Comparison of ENCODE assay signal across 8 cellular contexts in genomic region chr1:77757616-77758015, GRCh38. TPM values are rescaled to one million over a fixed set of nuclear protein-coding genes. Genes with fewer than 3 reads are reported as not detected.
DNase-seq lines count a peak whose midpoint lies in the region; ATAC-seq and TF ChIP-seq lines count a peak whose summit lies in the region.

No MANE protein-coding gene starts in this region.

- H3K36me3 ChIP-seq in DND-41 (ENCODE audit: insufficient read depth, low read length) = no peaks in the 10 kb centered on the region; the same call in 1 of the 2 replicates

- peaks cover 39% of the 10 kb centered on the region; the same call in 1 of the 2 replicates for H4K20me1 ChIP-seq in DND-41 (ENCODE audit: insufficient read depth, low read length)

- H3K9me3 ChIP-seq in DND-41 (ENCODE audit: insufficient read depth, low read length, severe bottlenecking) = no peaks in the 10 kb centered on the region

- no peaks in the 10 kb centered on the region for H3K27me3 Mint-ChIP-seq in effector memory CD8-positive, alpha-beta T cell
- H3K27me3 Mint-ChIP-seq in osteocyte (ENCODE audit: unreplicated experiment) = no peaks in the 10 kb centered on the region

- peak overlapping the region in 1 of 2 donors; percentile 14 for H3K27ac Mint-ChIP-seq in effector memory CD8-positive, alpha-beta T cell
- peak overlapping the region; percentile 95 for H3K27ac Mint-ChIP-seq in osteocyte (ENCODE audit: unreplicated experiment)

- 0 out of 2 replicates have a peak overlapping the region, but pooled peaks have one; percentile 4 for H3K9ac ChIP-seq in DND-41 (ENCODE audit: low read depth, low read length)

- H2AFZ ChIP-seq in DND-41 (ENCODE audit: low read depth, low read length) = no peak overlapping the region

- peak overlapping the region in 1 of 2 experiments; percentile 75; a peak in 1 of 4 replicates for H3K4me3 ChIP-seq in DND-41 (ENCODE audit: low read depth in 1 of 2, low read length in 2 of 2)

- no peak for DNase-seq in DND-41
- DNase-seq in NCI-H226 = peak; percentile 16
- no peak for DNase-seq in effector memory CD8-positive, alpha-beta T cell
- DNase-seq in osteocyte (ENCODE audit: extremely low spot score, unreplicated experiment) = no peak
- no peak for DNase-seq in H4 (ENCODE audit: low spot score)

- H3K27me3 ChIP-seq in DND-41 (ENCODE audit: insufficient read depth, low read length, poor library complexity) = no peaks in the 10 kb centered on the region

- H3K36me3 Mint-ChIP-seq in effector memory CD8-positive, alpha-beta T cell (ENCODE audit: insufficient read depth) = peaks cover 14% of the 10 kb centered on the region
- H3K36me3 Mint-ChIP-seq in osteocyte (ENCODE audit: unreplicated experiment) = no peaks in the 10 kb centered on the region

- peak overlapping the region; percentile 88 to 91 for H3K4me3 Mint-ChIP-seq in effector memory CD8-positive, alpha-beta T cell
- peak overlapping the region; percentile 90 for H3K4me3 Mint-ChIP-seq in osteocyte (ENCODE audit: unreplicated experiment)

- H3K9me3 Mint-ChIP-seq in effector memory CD8-positive, alpha-beta T cell = no peaks in the 10 kb centered on the region
- H3K9me3 Mint-ChIP-seq in osteocyte (ENCODE audit: unreplicated experiment) = no peaks in the 10 kb centered on the region

- peaks cover 39% of the 10 kb centered on the region for H3K4me1 ChIP-seq in DND-41 (ENCODE audit: insufficient read depth, low read length)

- peaks cover 23 to 40% of the 10 kb centered on the region in 2 donors for H3K4me1 Mint-ChIP-seq in effector memory CD8-positive, alpha-beta T cell (ENCODE audit: low read depth in 2 of 2)
- peaks cover 38% of the 10 kb centered on the region for H3K4me1 Mint-ChIP-seq in osteocyte (ENCODE audit: unreplicated experiment)

- H3K4me2 ChIP-seq in DND-41 (ENCODE audit: insufficient read depth, low read length) = peak overlapping the region; percentile 60

- H3K79me2 ChIP-seq in DND-41 (ENCODE audit: insufficient read depth, low read length) = peaks cover 71% of the 10 kb centered on the region

- H3K27ac ChIP-seq in DND-41 (ENCODE audit: low read length) = no peak overlapping the region

- TF ChIP-seq CTCF in DND-41 (IDR thresholded peaks at IDR 0.05; ENCODE audit: borderline replicate concordance, extremely low read depth, low read length, poor library complexity, severe bottlenecking) (no peak), osteocyte (IDR thresholded peaks at IDR 0.05) (no peak)

- ATAC-seq in DND-41 (ENCODE audit: insufficient read depth, low read depth) (no peak), HG03196 (IDR thresholded peaks at IDR 0.05; ENCODE audit: unreplicated experiment) (no peak), GM18868 (IDR thresholded peaks at IDR 0.05; ENCODE audit: unreplicated experiment) (no peak), GM21723 (IDR thresholded peaks at IDR 0.05; ENCODE audit: unreplicated experiment) (no peak)
- ATAC-seq in effector memory CD8-positive, alpha-beta T cell (replicated peaks) = no peak

RNA-seq across cellular contexts. Expression of gene USP33, which starts 2.0 kb away (rescaled TPM):
- total RNA-seq in osteocyte = 74.6 and 74.7 TPM in 2 replicates
- 28.7 and 40.2 TPM in 2 replicates for total RNA-seq in H4 (2014; rRNA removed; shearing (Covaris generic))

RNA-seq across cellular contexts. Expression of gene MIGA1, which starts 21.8 kb away (rescaled TPM):
- 17.8 and 18.5 TPM in 2 replicates for total RNA-seq in osteocyte
- total RNA-seq in H4 (2014; rRNA removed; shearing (Covaris generic)) = 5.7 and 7.6 TPM in 2 replicates
